2 cellular contexts compared by ENCODE assay signal in the genomic region with DNA sequence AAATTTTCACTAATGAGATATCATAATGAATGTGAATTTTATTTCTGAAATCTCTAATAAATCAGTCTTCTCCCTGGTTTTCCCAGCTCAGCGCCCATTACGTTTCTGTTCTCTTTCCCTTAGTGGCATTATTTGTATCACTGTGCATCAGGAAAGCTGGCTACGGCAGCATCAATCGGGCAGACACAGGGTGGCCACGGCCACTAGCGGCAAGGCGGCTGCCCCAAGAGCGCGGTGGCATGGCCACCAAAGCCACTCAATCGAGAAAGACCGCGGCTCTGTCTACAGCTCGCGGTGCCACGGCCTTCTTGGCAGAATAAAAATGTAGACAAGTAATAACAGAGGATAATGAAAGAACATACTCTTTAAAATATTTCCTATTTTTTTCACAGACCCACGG.
TF ChIP-seq lines count a peak whose summit lies in the region.

No MANE protein-coding gene starts in this region.

TF ChIP-seq in GM12891, 5 proteins besides CTCF, POLR2A, EP300 and RAD21:
- TF ChIP-seq SPI1 (IDR thresholded peaks at IDR 0.05; ENCODE audit: low read depth, low read length) (no peak), POLR2AphosphoS5 (IDR thresholded peaks at IDR 0.05; ENCODE audit: low read depth, low read length) (peak; percentile 86), TAF1 (IDR thresholded peaks at IDR 0.05; ENCODE audit: low read depth, low read length) (peak; percentile 53; the same call in 1 of the 2 replicates), POU2F2 (IDR thresholded peaks at IDR 0.05; ENCODE audit: low read depth, low read length) (peak; percentile 46; the same call in 1 of the 2 replicates), PAX5 (IDR thresholded peaks at IDR 0.05; ENCODE audit: insufficient read depth, low read length, severe bottlenecking) (no peak)

TF ChIP-seq in H1, 55 proteins besides CTCF, POLR2A, EP300 and RAD21:
- TF ChIP-seq SP1 (IDR thresholded peaks at IDR 0.05; ENCODE audit: low read depth, low read length), result no peak
- no peak for TF ChIP-seq HDAC6 (IDR thresholded peaks at IDR 0.05; ENCODE audit: low read depth, low read length)
- no peak for TF ChIP-seq JUND (IDR thresholded peaks at IDR 0.05; ENCODE audit: low read length)
- no peak for TF ChIP-seq RBBP5 (IDR thresholded peaks at IDR 0.05; ENCODE audit: borderline replicate concordance, low read depth, low read length)
- TF ChIP-seq RFX5 (IDR thresholded peaks at IDR 0.05; ENCODE audit: borderline replicate concordance, low read depth, low read length), result no peak
- no peak for TF ChIP-seq ZNF274 (IDR thresholded peaks at IDR 0.05; ENCODE audit: borderline replicate concordance, extremely low read depth, low read length)
TF ChIP-seq in H1: peak in this region for 0.
